In the genomic region with DNA sequence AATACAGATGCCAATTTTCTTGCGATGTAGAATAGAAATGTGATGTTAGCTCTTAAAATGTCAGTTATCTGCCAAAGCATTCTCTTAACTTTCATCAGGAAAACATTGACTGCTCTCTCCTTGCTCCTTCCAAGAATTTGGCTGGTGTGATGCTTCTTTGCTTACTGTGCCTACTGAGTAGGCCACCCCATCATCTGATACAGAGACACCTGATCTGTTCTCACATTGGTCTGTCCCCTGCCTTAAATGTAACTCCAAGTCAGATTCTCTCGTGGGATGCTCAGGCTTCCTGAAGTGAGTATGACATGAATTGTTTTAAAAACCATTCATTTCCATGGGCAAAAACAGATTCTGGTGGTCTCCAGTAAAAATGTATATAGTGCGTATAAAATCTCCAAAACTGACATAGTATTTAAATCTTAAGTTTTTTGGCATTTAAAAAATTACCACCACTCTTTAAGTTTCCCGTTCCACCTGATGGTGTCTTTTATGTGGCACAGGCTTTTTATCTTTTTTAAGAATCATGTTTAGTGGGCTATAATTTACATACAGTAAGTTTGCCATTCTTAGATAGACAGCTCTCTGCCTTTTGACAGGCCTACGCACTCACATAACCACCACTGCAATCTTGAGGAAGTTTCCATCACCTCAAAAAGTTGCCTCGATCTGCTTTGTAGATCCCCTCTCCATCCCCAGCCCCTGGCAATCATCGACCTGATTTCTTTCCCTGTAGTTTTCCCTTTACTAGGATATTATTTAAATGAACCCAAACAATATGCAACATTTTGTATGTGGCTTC, we compare ENCODE assay signal across 21 cellular contexts. TPM values are rescaled to one million over a fixed set of nuclear protein-coding genes. Genes with fewer than 3 reads are reported as not detected.
DNase-seq lines count a peak whose midpoint lies in the region; ATAC-seq lines count a peak whose summit lies in the region.
"Had no signal": no experiment of that assay in that cellular context is flagged by ENCODE, and none has a peak within 500 bp of the region (broad histone marks: within the 10 kb centered on the region; RNA-seq: fewer than 3 reads in every experiment).

No MANE protein-coding gene starts in this region.

- H3K27ac Mint-ChIP-seq in activated CD4-positive, alpha-beta T cell treated with anti-CD3 and anti-CD28 coated beads, Interleukin-2, amount 10 ng/mL, durations not matched to agents 24 days and 14 days = peak overlapping the region; percentile 97
- peak overlapping the region; percentile 98 for H3K27ac Mint-ChIP-seq in activated naive CD8-positive, alpha-beta T cell
- H3K27ac Mint-ChIP-seq in stimulated activated effector memory CD8-positive, alpha-beta T cell treated with anti-CD3 and anti-CD28 coated beads, Interleukin-12 subunit alpha, Interleukin-12 subunit beta, amount 100 ng/mL, for 72 hours = peak overlapping the region; percentile 93
- H3K27ac Mint-ChIP-seq: CD14-positive monocyte, GM23338 had no signal

- peaks cover 62% of the 10 kb centered on the region for H3K36me3 Mint-ChIP-seq in activated CD4-positive, alpha-beta T cell treated with anti-CD3 and anti-CD28 coated beads, Interleukin-2, amount 10 ng/mL, durations not matched to agents 24 days and 14 days (ENCODE audit: low read depth)
- H3K36me3 Mint-ChIP-seq in activated naive CD8-positive, alpha-beta T cell = peaks cover 28% of the 10 kb centered on the region
- H3K36me3 Mint-ChIP-seq in stimulated activated effector memory CD8-positive, alpha-beta T cell treated with anti-CD3 and anti-CD28 coated beads, Interleukin-12 subunit alpha, Interleukin-12 subunit beta, amount 100 ng/mL, for 72 hours = peaks cover 74% of the 10 kb centered on the region

- peak; percentile 72 for ATAC-seq in stimulated activated effector memory CD8-positive, alpha-beta T cell treated with anti-CD3 and anti-CD28 coated beads, Interleukin-12 subunit alpha, Interleukin-12 subunit beta, amount 100 ng/mL, for 72 hours
- no peak for ATAC-seq in HG02840 (IDR thresholded peaks at IDR 0.05; ENCODE audit: low FRiP score, unreplicated experiment)
- ATAC-seq in HG02678 (IDR thresholded peaks at IDR 0.05; ENCODE audit: unreplicated experiment) = no peak
- ATAC-seq: GM23338, lower lobe of right lung, PC-3, sciatic nerve had no signal

- peak overlapping the region; percentile 61 for H3K4me3 Mint-ChIP-seq in activated CD4-positive, alpha-beta T cell treated with anti-CD3 and anti-CD28 coated beads, Interleukin-2, amount 10 ng/mL, durations not matched to agents 24 days and 14 days
- peak overlapping the region; percentile 72 for H3K4me3 Mint-ChIP-seq in activated naive CD8-positive, alpha-beta T cell
- H3K4me3 Mint-ChIP-seq in stimulated activated effector memory CD8-positive, alpha-beta T cell treated with anti-CD3 and anti-CD28 coated beads, Interleukin-12 subunit alpha, Interleukin-12 subunit beta, amount 100 ng/mL, for 72 hours = peak overlapping the region; percentile 44
- H3K4me3 Mint-ChIP-seq: CD14-positive monocyte, GM23338 had no signal

- intact Hi-C loops in activated CD4-positive, alpha-beta T cell treated with anti-CD3 and anti-CD28 coated beads, Interleukin-2, amount 10 ng/mL, durations not matched to agents 24 days and 14 days (cut with micrococcal nuclease) = loop anchor here (1.0 to 10.0 kb wide), 2 partner anchors 22 to 569 kb away; no protein-coding TSS in a partner anchor

- no peak overlapping the region for H3K4me3 ChIP-seq in Jurkat, Clone E6-1 (ENCODE audit: low read length)
- H3K4me3 ChIP-seq: colonic mucosa, GM23338, lower lobe of right lung, ovary, SJCRH30, thoracic aorta had no signal

- peaks cover 1% of the 10 kb centered on the region for H3K27me3 Mint-ChIP-seq in activated CD4-positive, alpha-beta T cell treated with anti-CD3 and anti-CD28 coated beads, Interleukin-2, amount 10 ng/mL, durations not matched to agents 24 days and 14 days
- H3K27me3 Mint-ChIP-seq in activated naive CD8-positive, alpha-beta T cell = no peaks in the 10 kb centered on the region

- peak; percentile 69 for DNase-seq in activated CD4-positive, alpha-beta T cell treated with anti-CD3 and anti-CD28 coated beads, Interleukin-2, amount 10 ng/mL, durations not matched to agents 24 days and 14 days
- DNase-seq in activated CD4-positive, alpha-beta T cell treated with anti-CD3 and anti-CD28 coated beads, Interleukin-2, amount 50 U/mL, for 1 hour = no peak
- peak; percentile 87 for DNase-seq in Jurkat, Clone E6-1 (ENCODE audit: low read depth, low spot score)
- DNase-seq in stimulated activated effector memory CD8-positive, alpha-beta T cell treated with anti-CD3 and anti-CD28 coated beads, Interleukin-12 subunit alpha, Interleukin-12 subunit beta, amount 100 ng/mL, for 72 hours (ENCODE audit: low spot score in 2 of 2) = no peak
- DNase-seq in EL = no peak
- DNase-seq: activated effector memory CD4-positive, alpha-beta T cell treated with anti-CD3 and anti-CD28 coated beads, Interleukin-2, amount 50 U/mL, for 16 hours; colonic mucosa; DMS79 treated with DMSO at 0.1 percent for 48 hours; lower lobe of right lung; NCI-H1105 treated with DMSO at 0.1 percent for 48 hours; NCI-H69; ovary; PC-3; SJCRH30 had no signal

- peaks cover 7% of the 10 kb centered on the region for H3K9me3 Mint-ChIP-seq in activated CD4-positive, alpha-beta T cell treated with anti-CD3 and anti-CD28 coated beads, Interleukin-2, amount 10 ng/mL, durations not matched to agents 24 days and 14 days
- H3K9me3 Mint-ChIP-seq in activated naive CD8-positive, alpha-beta T cell (ENCODE audit: low read depth) = no peaks in the 10 kb centered on the region
- H3K9me3 Mint-ChIP-seq in stimulated activated effector memory CD8-positive, alpha-beta T cell treated with anti-CD3 and anti-CD28 coated beads, Interleukin-12 subunit alpha, Interleukin-12 subunit beta, amount 100 ng/mL, for 72 hours = no peaks in the 10 kb centered on the region

- H3K4me1 Mint-ChIP-seq in activated CD4-positive, alpha-beta T cell treated with anti-CD3 and anti-CD28 coated beads, Interleukin-2, amount 10 ng/mL, durations not matched to agents 24 days and 14 days = peaks cover 53% of the 10 kb centered on the region
- peaks cover 76% of the 10 kb centered on the region for H3K4me1 Mint-ChIP-seq in activated naive CD8-positive, alpha-beta T cell (ENCODE audit: low read depth)
- H3K4me1 Mint-ChIP-seq in stimulated activated effector memory CD8-positive, alpha-beta T cell treated with anti-CD3 and anti-CD28 coated beads, Interleukin-12 subunit alpha, Interleukin-12 subunit beta, amount 100 ng/mL, for 72 hours = peaks cover 65% of the 10 kb centered on the region

RNA-seq across cellular contexts. Expression of a gene that starts 36.6 kb away (rescaled TPM):
- total RNA-seq in activated CD4-positive, alpha-beta T cell treated with anti-CD3 and anti-CD28 coated beads, Interleukin-2, amount 10 ng/mL, durations not matched to agents 24 days and 14 days = 115 and 124 TPM in 2 replicates
- 88.2 TPM for polyA plus RNA-seq in Jurkat, Clone E6-1 (2012; ENCODE audit: insufficient read depth, insufficient read length)

RNA-seq across cellular contexts. Expression of a gene that starts 57.4 kb away (rescaled TPM):
- total RNA-seq in activated CD4-positive, alpha-beta T cell treated with anti-CD3 and anti-CD28 coated beads, Interleukin-2, amount 10 ng/mL, durations not matched to agents 24 days and 14 days = 109 TPM in 2 replicates
- 34.0 TPM for polyA plus RNA-seq in Jurkat, Clone E6-1 (2012; ENCODE audit: insufficient read depth, insufficient read length)

Comparison
In these comparisons a context has a peak if more than half of its experiments do, and no peak if none do; other contexts are left out.
1. DNase-seq: peak in activated CD4-positive, alpha-beta T cell treated with anti-CD3 and anti-CD28 coated beads, Interleukin-2, amount 10 ng/mL, durations not matched to agents 24 days and 14 days (single experiment) and Jurkat, Clone E6-1 (single experiment); none in activated CD4-positive, alpha-beta T cell treated with anti-CD3 and anti-CD28 coated beads, Interleukin-2, amount 50 U/mL, for 1 hour (single experiment), stimulated activated effector memory CD8-positive, alpha-beta T cell treated with anti-CD3 and anti-CD28 coated beads, Interleukin-12 subunit alpha, Interleukin-12 subunit beta, amount 100 ng/mL, for 72 hours (0 of 2) and EL (single experiment).
2. Peak in every context shown above with its lines, with median percentiles within 50 percentile points of each other: H3K27ac Mint-ChIP-seq and H3K4me3 Mint-ChIP-seq.